In the genomic region with DNA sequence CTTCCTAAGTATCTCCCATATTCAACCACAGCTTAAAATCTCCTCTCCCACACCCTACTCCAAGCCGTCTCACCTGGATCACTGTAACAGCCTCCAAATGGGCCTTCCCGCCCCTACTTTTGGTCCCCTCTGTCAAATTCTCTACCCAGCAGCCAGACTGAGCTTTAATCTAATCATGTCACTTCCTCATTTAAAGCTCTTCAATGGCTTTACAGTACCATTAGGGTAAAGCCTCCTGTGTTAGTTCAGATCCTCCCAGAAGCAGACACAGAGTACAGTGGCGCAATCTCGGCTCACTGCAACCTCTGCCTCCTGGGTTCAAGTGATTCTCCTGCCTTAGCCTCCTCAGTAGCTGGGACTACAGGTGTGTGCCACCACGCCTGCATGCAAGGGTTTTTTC, we compare ENCODE assay signal across 24 cellular contexts. TPM values are rescaled to one million over a fixed set of nuclear protein-coding genes. Genes with fewer than 3 reads are reported as not detected.
DNase-seq lines count a peak whose midpoint lies in the region; ATAC-seq, FAIRE-seq and TF ChIP-seq lines count a peak whose summit lies in the region.
"Had no signal": no experiment of that assay in that cellular context is flagged by ENCODE, and none has a peak within 500 bp of the region (broad histone marks: within the 10 kb centered on the region; RNA-seq: fewer than 3 reads in every experiment).

No MANE protein-coding gene starts in this region.

- POLR2A ChIA-PET in K562 (lab: Yijun Ruan, JAX), result interaction anchor here (0.6 to 1.7 kb wide), 4 partner anchors 9 to 214 kb away, joined by 3 to 5 read pairs (median 3); no protein-coding TSS in a partner anchor
- POLR2A ChIA-PET in naive thymus-derived CD8-positive, alpha-beta T cell (lab: Charles Lee), result interaction anchor here (1.1 to 1.3 kb wide), 3 partner anchors 84 to 197 kb away, joined by 3 to 6 read pairs (median 3); a partner anchor contains a TSS

- H3K4me3 Mint-ChIP-seq in naive thymus-derived CD8-positive, alpha-beta T cell, result no peak overlapping the region
- H3K4me3 Mint-ChIP-seq: activated T-cell treated with anti-CD3 and anti-CD28 coated beads, Interleukin-2, amount 50 U/mL, for 72 hours; CD4-positive, alpha-beta memory T cell had no signal

- H3K27ac ChIP-seq in K562 (ENCODE audit: extremely low read depth, low read depth, low read length), result no peak overlapping the region
- H3K27ac ChIP-seq in heart right ventricle, result peak overlapping the region in 1 of 10 donors; percentile 41
- no peak overlapping the region for H3K27ac ChIP-seq in body of pancreas
- H3K27ac ChIP-seq: right atrium auricular region, thoracic aorta had no signal

- BruUV-seq in K562 (replicated peaks; lab: Mats Ljungman, UMichigan), result no TSS peak

- no peak overlapping the region for H3K4me2 ChIP-seq in K562 (ENCODE audit: insufficient read depth, low read length)

- no peaks in the 10 kb centered on the region for H3K27me3 Mint-ChIP-seq in naive thymus-derived CD8-positive, alpha-beta T cell
- H3K27me3 Mint-ChIP-seq: CD4-positive, alpha-beta memory T cell had no signal

- peaks cover 50 to 59% of the 10 kb centered on the region in 2 experiments for H3K27me3 ChIP-seq in K562 (ENCODE audit: control insufficient read depth in 2 of 2, insufficient read depth in 2 of 2, low read length in 2 of 2)
- H3K27me3 ChIP-seq in heart right ventricle, result no peaks in the 10 kb centered on the region
- no peaks in the 10 kb centered on the region for H3K27me3 ChIP-seq in body of pancreas
- H3K27me3 ChIP-seq: right atrium auricular region had no signal

- 2% methylated on average over 5 of the region's 5 CpGs for WGBS in K562 (ENCODE audit: insufficient coverage, low coverage, missing lambda C conversion rate)
- 93 to 95% methylated on average over 5 of the region's 5 CpGs for WGBS in heart right ventricle, 2 donors
- WGBS in body of pancreas, 2 donors, result 78 to 80% methylated on average over 5 of the region's 5 CpGs

- no peaks in the 10 kb centered on the region for H4K20me1 ChIP-seq in K562 (replicated peaks; ENCODE audit: control insufficient read depth, insufficient read depth, low read length)

- ATAC-seq in K562, result no peak
- no peak for ATAC-seq in naive thymus-derived CD8-positive, alpha-beta T cell
- no peak for ATAC-seq in GM18868 (IDR thresholded peaks at IDR 0.05; ENCODE audit: unreplicated experiment)
- ATAC-seq in heart right ventricle, result no peak
- ATAC-seq in body of pancreas, result no peak
- ATAC-seq: activated T-cell treated with anti-CD3 and anti-CD28 coated beads, Interleukin-2, amount 50 U/mL, for 72 hours; esophagus mucosa; HCT116; mucosa of descending colon had no signal

- H3K27ac Mint-ChIP-seq in naive thymus-derived CD8-positive, alpha-beta T cell, result peak overlapping the region in 7 of 10 donors; percentile 6 to 61 (median 32)
- H3K27ac Mint-ChIP-seq: activated T-cell treated with anti-CD3 and anti-CD28 coated beads, Interleukin-2, amount 50 U/mL, for 72 hours had no signal

- H3K9me1 ChIP-seq in K562 (ENCODE audit: control insufficient read depth, insufficient read depth, low read length), result no peaks in the 10 kb centered on the region

- H3K36me3 Mint-ChIP-seq in naive thymus-derived CD8-positive, alpha-beta T cell, result no peaks in the 10 kb centered on the region
- H3K36me3 Mint-ChIP-seq: CD4-positive, alpha-beta memory T cell had no signal

- no peaks in the 10 kb centered on the region for H3K79me2 ChIP-seq in K562 (ENCODE audit: control insufficient read depth, insufficient read depth, low read length)

- no peak overlapping the region for H3K4me3 ChIP-seq in K562
- H3K4me3 ChIP-seq in heart right ventricle, result no peak overlapping the region
- no peak overlapping the region for H3K4me3 ChIP-seq in body of pancreas
- H3K4me3 ChIP-seq: mucosa of descending colon, right atrium auricular region, thoracic aorta had no signal

- H3K36me3 ChIP-seq in K562 (ENCODE audit: control insufficient read depth, insufficient read depth, low read length) (no peaks in the 10 kb centered on the region), heart right ventricle (no peaks in the 10 kb centered on the region), body of pancreas (replicated peaks in 1 of 2; ENCODE audit: insufficient read depth in 1 of 2, low read depth in 2 of 2) (no peaks in the 10 kb centered on the region)
- H3K36me3 ChIP-seq: right atrium auricular region, thoracic aorta had no signal

- TF ChIP-seq POLR2A in K562 (conservative IDR thresholded peaks at IDR 0.05) (no peak), body of pancreas (IDR thresholded peaks at IDR 0.05) (no peak)

- H3K9me3 ChIP-seq in K562 (replicated peaks; ENCODE audit: control insufficient read depth, insufficient read depth, low read depth, low read length) (no peaks in the 10 kb centered on the region), heart right ventricle (no peaks in the 10 kb centered on the region), body of pancreas (no peaks in the 10 kb centered on the region)
- H3K9me3 ChIP-seq: mucosa of descending colon, right atrium auricular region, thoracic aorta had no signal

- TF ChIP-seq CTCF in K562 (IDR thresholded peaks at IDR 0.05 in 2 of 3, conservative IDR thresholded peaks at IDR 0.05 in 1 of 3; ENCODE audit: insufficient read depth in 2 of 3, low read depth in 1 of 3, low read length in 3 of 3) (no peak), heart right ventricle (IDR thresholded peaks at IDR 0.05) (no peak), body of pancreas (IDR thresholded peaks at IDR 0.05) (no peak)

- no peaks in the 10 kb centered on the region for H3K9me3 Mint-ChIP-seq in naive thymus-derived CD8-positive, alpha-beta T cell
- H3K9me3 Mint-ChIP-seq: activated T-cell treated with anti-CD3 and anti-CD28 coated beads, Interleukin-2, amount 50 U/mL, for 72 hours had no signal

- FAIRE-seq in K562 (lab: Jason Lieb, UNC), result no peak
- FAIRE-seq: bronchial epithelial cell had no signal

- intact Hi-C loops in K562 (cut with micrococcal nuclease), result loop anchor here (10.0 kb wide), 1 partner anchor 399 kb away; no protein-coding TSS in a partner anchor
- intact Hi-C loops in heart right ventricle (cut with DNase I), result loop anchor here in 7 of 10 donors (5.0 to 10.0 kb wide), 5 partner anchors 81 to 279 kb away; a partner anchor contains a TSS
- intact Hi-C loops in body of pancreas (cut with DNase I), result no loop called here

- DNase-seq in KBM-7, result peak; percentile 53
- DNase-seq in NOMO-1 treated with dmso at 0.1 percent for 144 hours (lab: John Stamatoyannopoulos, UW; ENCODE audit: unreplicated experiment), result peak; percentile 22
- DNase-seq in K562 (ENCODE audit: extremely low read depth in 1 of 4, low spot score in 3 of 4), result no peak
- DNase-seq in naive thymus-derived CD8-positive, alpha-beta T cell, result no peak
- no peak for DNase-seq in heart right ventricle
- DNase-seq in GM03348 (ENCODE audit: low spot score), result no peak
- DNase-seq in body of pancreas, result no peak
- DNase-seq: activated CD4-positive, CD25-positive, alpha-beta regulatory T cell; activated CD8-positive, alpha-beta memory T cell treated with anti-CD3 and anti-CD28 coated beads for 24 hours; activated T-cell treated with anti-CD3 and anti-CD28 coated beads, Interleukin-2, amount 50 U/mL, for 72 hours; CD4-positive, alpha-beta memory T cell; KG1; mucosa of descending colon; NCI-H1105 treated with DMSO at 0.1 percent for 48 hours; NCI-H2107; NCI-H510A; SHP77 treated with DMSO at 0.1 percent for 48 hours; T-helper 2 cell had no signal

- H3K9ac ChIP-seq in K562 (ENCODE audit: insufficient read depth in 1 of 2, low read depth in 2 of 2, low read length in 2 of 2), result no peak overlapping the region

- no peak for TF ChIP-seq EP300 in K562 (IDR thresholded peaks at IDR 0.05; ENCODE audit: low read length)

- TF ChIP-seq RAD21 in K562 (CRISPR knock-in tag; conservative IDR thresholded peaks at IDR 0.05 in 1 of 2, IDR thresholded peaks at IDR 0.05 in 1 of 2), result no peak

- in situ Hi-C loops in KBM-7 (cut with MboI; ENCODE audit: low pct_unique_long_range_greater_than_20kb, low sequenced_read_pairs) (loop anchor here (10.0 kb wide), 1 partner anchor 189 kb away; no protein-coding TSS in a partner anchor), K562 (cut with MboI) (no loop called here)

- no peak overlapping the region for H2AFZ ChIP-seq in K562 (ENCODE audit: low read depth, low read length)

- CTCF ChIA-PET in K562 (lab: Yijun Ruan, JAX; ENCODE audit: low intra/inter-chr PET ratio), result no interaction called here

- H3K4me1 ChIP-seq in K562 (replicated peaks in 1 of 2; ENCODE audit: control insufficient read depth in 2 of 2, insufficient read depth in 2 of 2, low read length in 2 of 2) (peaks cover 5 to 7% of the 10 kb centered on the region in 2 experiments; a peak in 3 of 5 replicates), heart right ventricle (peaks cover 11 to 68% (median 46%) of the 10 kb centered on the region in 9 donors), body of pancreas (peaks cover 5% of the 10 kb centered on the region)

- peaks cover 16 to 50% (median 38%) of the 10 kb centered on the region in 4 donors for H3K4me1 Mint-ChIP-seq in naive thymus-derived CD8-positive, alpha-beta T cell

TF ChIP-seq in K562, 482 proteins besides CTCF, POLR2A, EP300 and RAD21:
- TF ChIP-seq SPI1 (IDR thresholded peaks at IDR 0.05; ENCODE audit: borderline replicate concordance, low read depth, low read length), result peak; percentile 91
- no peak for TF ChIP-seq HLTF (IDR thresholded peaks at IDR 0.05)

RNA-seq across cellular contexts. Expression of a gene that starts 46.8 kb away (rescaled TPM):
- total RNA-seq in K562 (2011; cell fraction: chromatin; rRNA removed; ENCODE audit: low replicate concordance), result 26.0 and 76.1 TPM in 2 replicates
- 54.9 and 66.9 TPM in 2 replicates for total RNA-seq in K562 (2011; cell fraction: nucleolus; rRNA removed)
- total RNA-seq in K562 (2011; cell fraction: nucleoplasm; rRNA removed), result 40.9 and 48.3 TPM in 2 replicates
- total RNA-seq in K562 (2014; rRNA removed) (21.3 and 23.7 TPM in 2 replicates), K562 (2014; rRNA removed; fragmentation: Illumina TruSeq; extraction: Trizol) (9.2 and 10.9 TPM in 2 replicates), K562 (2015; rRNA removed; fragmentation: Illumina TruSeq; extraction: Trizol) (15.1 and 15.2 TPM in 2 replicates), K562 (2021) (19.7 and 21.5 TPM in 2 replicates), heart right ventricle (10 to 100 TPM; 17.7 to 25.8 (median 20.2) TPM), body of pancreas (10 to 100 TPM; 80.9 to 98.9 TPM)
- polyA plus RNA-seq in K562 (2011; rRNA removed) (12.1 and 12.9 TPM in 2 replicates), K562 (2014; fragmentation: Illumina TruSeq; extraction: Trizol) (13.7 and 15.4 TPM in 2 replicates), K562 (2014; fragmentation: Nextera tagmentation; extraction: Ambion mirVana) (1 to 10 TPM; 2.3 to 3.3 TPM), K562 (2014; rRNA removed) (18.0 and 20.9 TPM in 2 replicates), heart right ventricle (10 to 100 TPM; 12.9 to 13.0 TPM)
- polyA plus RNA-seq in K562 (2011; cell fraction: cytosol; rRNA removed), result 13.0 and 21.6 TPM in 2 replicates
- 25.4 and 41.4 TPM in 2 replicates for polyA plus RNA-seq in K562 (2011; cell fraction: nucleus; rRNA removed)
- polyA plus RNA-seq in K562 (2012), result 15.3 and 17.8 TPM in 2 replicates
- 14.2 and 24.8 TPM in 2 replicates for polyA minus RNA-seq in K562 (2011; rRNA and poly(A)+ RNA removed)
- polyA minus RNA-seq in K562 (2011; cell fraction: cytosol; rRNA and poly(A)+ RNA removed), result 6.5 and 10.5 TPM in 2 replicates
- polyA minus RNA-seq in K562 (2011; cell fraction: nucleus; rRNA and poly(A)+ RNA removed), result 16.0 and 20.1 TPM in 2 replicates
- total RNA-seq in naive thymus-derived CD8-positive, alpha-beta T cell, result 1 to 10 TPM; 3.7 to 3.9 TPM
- polyA plus RNA-seq in naive thymus-derived CD8-positive, alpha-beta T cell, result 1 to 10 TPM; 1.5 to 3.8 (median 2.5) TPM

Comparison
In these comparisons a context has a peak if more than half of its experiments do, and no peak if none do; other contexts are left out.
1. DNase-seq: peak in KBM-7 (single experiment) and NOMO-1 treated with dmso at 0.1 percent for 144 hours (single experiment); none in K562 (0 of 4), naive thymus-derived CD8-positive, alpha-beta T cell (0 of 10), heart right ventricle (0 of 2), GM03348 (single experiment) and body of pancreas (0 of 4).